In genomic region chr2:239678186-239678490, GRCh38 we compare ENCODE assay signal across 16 cellular contexts.
A peak's percentile ranks its signal among the peaks of the same experiment; 100 is the strongest.
DNase-seq lines count a peak whose midpoint lies in the region; ATAC-seq and TF ChIP-seq lines count a peak whose summit lies in the region.
"Had no signal": no experiment of that assay in that cellular context is flagged by ENCODE, and none has a peak within 500 bp of the region (broad histone marks: within the 10 kb centered on the region; RNA-seq: fewer than 3 reads in every experiment).

No MANE protein-coding gene starts in this region.

- no peaks in the 10 kb centered on the region for H3K9me3 ChIP-seq in osteoblast (ENCODE audit: low read depth, low read length)
- no peaks in the 10 kb centered on the region for H3K9me3 ChIP-seq in A673 (ENCODE audit: low read depth, low read length, poor library complexity, severe bottlenecking)

- H3K4me3 Mint-ChIP-seq in activated CD4-positive, alpha-beta memory T cell treated with anti-CD3 and anti-CD28 coated beads, Interleukin-2, amount 10 ng/mL, durations not matched to agents 7 days and 5 days = no peak overlapping the region
- H3K4me3 Mint-ChIP-seq in activated CD4-positive, alpha-beta memory T cell treated with anti-CD3 and anti-CD28 coated beads for 36 hours = no peak overlapping the region
- no peak overlapping the region for H3K4me3 Mint-ChIP-seq in central memory CD8-positive, alpha-beta T cell
- H3K4me3 Mint-ChIP-seq: CD4-positive, alpha-beta memory T cell; GM23338 had no signal

- intact Hi-C loops in activated CD4-positive, alpha-beta memory T cell treated with anti-CD3 and anti-CD28 coated beads for 36 hours (cut with micrococcal nuclease) = no loop called here
- intact Hi-C loops in A673 (cut with micrococcal nuclease; ENCODE audit: unreplicated experiment) = no loop called here

- H3K27ac ChIP-seq in osteoblast (ENCODE audit: low read depth, low read length) = no peak overlapping the region
- H3K27ac ChIP-seq in A673 (ENCODE audit: low read depth, low read length, poor library complexity, severe bottlenecking) = no peak overlapping the region
- H3K27ac ChIP-seq: 22Rv1, C4-2B had no signal

- no peaks in the 10 kb centered on the region for H3K4me1 ChIP-seq in osteoblast (ENCODE audit: insufficient read depth, low read length)
- H3K4me1 ChIP-seq in A673 (ENCODE audit: insufficient read depth, low read length, poor library complexity, severe bottlenecking) = no peaks in the 10 kb centered on the region

- H3K36me3 Mint-ChIP-seq in activated CD4-positive, alpha-beta memory T cell treated with anti-CD3 and anti-CD28 coated beads, Interleukin-2, amount 10 ng/mL, durations not matched to agents 7 days and 5 days (ENCODE audit: low read depth) = no peaks in the 10 kb centered on the region
- H3K36me3 Mint-ChIP-seq in activated CD4-positive, alpha-beta memory T cell treated with anti-CD3 and anti-CD28 coated beads for 36 hours = no peaks in the 10 kb centered on the region
- H3K36me3 Mint-ChIP-seq in central memory CD8-positive, alpha-beta T cell (ENCODE audit: insufficient read depth) = no peaks in the 10 kb centered on the region
- H3K36me3 Mint-ChIP-seq: CD4-positive, alpha-beta memory T cell had no signal

- DNase-seq in activated CD4-positive, alpha-beta memory T cell treated with anti-CD3 and anti-CD28 coated beads, Interleukin-2, amount 10 ng/mL, durations not matched to agents 7 days and 5 days = peak; percentile 10
- no peak for DNase-seq in activated CD4-positive, alpha-beta memory T cell treated with anti-CD3 and anti-CD28 coated beads for 36 hours
- no peak for DNase-seq in central memory CD8-positive, alpha-beta T cell (ENCODE audit: low spot score in 2 of 2)
- DNase-seq in osteoblast (ENCODE audit: insufficient read length, low spot score, missing footprints) (peak; percentile 35), A673 (ENCODE audit: low spot score) (no peak)
- DNase-seq: AML-193; CD4-positive, alpha-beta memory T cell; DMS79; H7 had no signal

- no peaks in the 10 kb centered on the region for H3K79me2 ChIP-seq in osteoblast (ENCODE audit: insufficient read depth, low read length)

- peaks cover 23% of the 10 kb centered on the region for H3K27me3 Mint-ChIP-seq in activated CD4-positive, alpha-beta memory T cell treated with anti-CD3 and anti-CD28 coated beads, Interleukin-2, amount 10 ng/mL, durations not matched to agents 7 days and 5 days
- peaks cover 1% of the 10 kb centered on the region for H3K27me3 Mint-ChIP-seq in activated CD4-positive, alpha-beta memory T cell treated with anti-CD3 and anti-CD28 coated beads for 36 hours
- peaks cover 39% of the 10 kb centered on the region for H3K27me3 Mint-ChIP-seq in central memory CD8-positive, alpha-beta T cell

- H3K4me2 ChIP-seq in osteoblast (ENCODE audit: insufficient read depth, low read length) = no peak overlapping the region
- H3K4me2 ChIP-seq: GM23338 had no signal

- TF ChIP-seq CTCF in osteoblast (IDR thresholded peaks at IDR 0.05; ENCODE audit: extremely low read depth, low read depth, low read length) = no peak
- TF ChIP-seq CTCF in A673 (conservative IDR thresholded peaks at IDR 0.05; ENCODE audit: low read depth, low read length) = no peak

- ATAC-seq in central memory CD8-positive, alpha-beta T cell (replicated peaks; ENCODE audit: extremely low read depth, poor library complexity, severe bottlenecking) = no peak
- no peak for ATAC-seq in HG03342 (IDR thresholded peaks at IDR 0.05; ENCODE audit: unreplicated experiment)
- ATAC-seq in HG03196 (IDR thresholded peaks at IDR 0.05; ENCODE audit: unreplicated experiment) = no peak
- ATAC-seq: GM12878, HepG2 had no signal

- no peak overlapping the region for H3K27ac Mint-ChIP-seq in activated CD4-positive, alpha-beta memory T cell treated with anti-CD3 and anti-CD28 coated beads, Interleukin-2, amount 10 ng/mL, durations not matched to agents 7 days and 5 days
- no peak overlapping the region for H3K27ac Mint-ChIP-seq in activated CD4-positive, alpha-beta memory T cell treated with anti-CD3 and anti-CD28 coated beads for 36 hours
- H3K27ac Mint-ChIP-seq in central memory CD8-positive, alpha-beta T cell (ENCODE audit: low read depth) = peak overlapping the region; percentile 32
- H3K27ac Mint-ChIP-seq: CD4-positive, alpha-beta memory T cell; GM23338 had no signal

- no peaks in the 10 kb centered on the region for H3K9me3 Mint-ChIP-seq in activated CD4-positive, alpha-beta memory T cell treated with anti-CD3 and anti-CD28 coated beads, Interleukin-2, amount 10 ng/mL, durations not matched to agents 7 days and 5 days
- H3K9me3 Mint-ChIP-seq in activated CD4-positive, alpha-beta memory T cell treated with anti-CD3 and anti-CD28 coated beads for 36 hours = peaks cover 5% of the 10 kb centered on the region
- H3K9me3 Mint-ChIP-seq in central memory CD8-positive, alpha-beta T cell = no peaks in the 10 kb centered on the region
- H3K9me3 Mint-ChIP-seq: GM23338 had no signal

- H2AFZ ChIP-seq in osteoblast (ENCODE audit: low read length) = no peak overlapping the region
- H2AFZ ChIP-seq: GM23338 had no signal

- H4K20me1 ChIP-seq in osteoblast (ENCODE audit: insufficient read depth, low read length) = no peaks in the 10 kb centered on the region

- no peaks in the 10 kb centered on the region for H3K4me1 Mint-ChIP-seq in activated CD4-positive, alpha-beta memory T cell treated with anti-CD3 and anti-CD28 coated beads, Interleukin-2, amount 10 ng/mL, durations not matched to agents 7 days and 5 days
- H3K4me1 Mint-ChIP-seq in activated CD4-positive, alpha-beta memory T cell treated with anti-CD3 and anti-CD28 coated beads for 36 hours (ENCODE audit: low read depth) = no peaks in the 10 kb centered on the region
- peaks cover 10% of the 10 kb centered on the region for H3K4me1 Mint-ChIP-seq in central memory CD8-positive, alpha-beta T cell
- H3K4me1 Mint-ChIP-seq: GM23338 had no signal

- BruUV-seq in A673 (replicated peaks; lab: Mats Ljungman, UMichigan) = no TSS peak

- H3K36me3 ChIP-seq in osteoblast (ENCODE audit: insufficient read depth, low read length) = no peaks in the 10 kb centered on the region
- no peaks in the 10 kb centered on the region for H3K36me3 ChIP-seq in A673 (ENCODE audit: insufficient read depth, low read length, poor library complexity, severe bottlenecking)

- H3K27me3 ChIP-seq in osteoblast (ENCODE audit: insufficient read depth, low read length) = no peaks in the 10 kb centered on the region
- peaks cover 17% of the 10 kb centered on the region for H3K27me3 ChIP-seq in A673 (replicated peaks; ENCODE audit: insufficient read depth, low read depth, low read length, poor library complexity)

- POLR2A ChIA-PET in activated CD4-positive, alpha-beta memory T cell treated with anti-CD3 and anti-CD28 coated beads, Interleukin-2, amount 10 ng/mL, durations not matched to agents 7 days and 5 days (lab: Charles Lee) = no interaction called here
- POLR2A ChIA-PET in activated CD4-positive, alpha-beta memory T cell treated with anti-CD3 and anti-CD28 coated beads for 36 hours (lab: Charles Lee) = no interaction called here
- POLR2A ChIA-PET in A673 (lab: Charles Lee; ENCODE audit: low non-redundant PET) = no interaction called here

- CTCF ChIA-PET in activated CD4-positive, alpha-beta memory T cell treated with anti-CD3 and anti-CD28 coated beads, Interleukin-2, amount 10 ng/mL, durations not matched to agents 7 days and 5 days (lab: Charles Lee) = no interaction called here
- CTCF ChIA-PET in activated CD4-positive, alpha-beta memory T cell treated with anti-CD3 and anti-CD28 coated beads for 36 hours (lab: Charles Lee) = no interaction called here
- CTCF ChIA-PET in A673 (lab: Charles Lee) = no interaction called here

- H3K4me3 ChIP-seq in osteoblast (ENCODE audit: insufficient read depth, low read length) (no peak overlapping the region), A673 (ENCODE audit: low read depth, low read length, poor library complexity, severe bottlenecking) (no peak overlapping the region)
- H3K4me3 ChIP-seq: GM12878, GM23338 had no signal

Comparison
In these comparisons a context has a peak if more than half of its experiments do, and no peak if none do; other contexts are left out.
1. DNase-seq: peak in activated CD4-positive, alpha-beta memory T cell treated with anti-CD3 and anti-CD28 coated beads, Interleukin-2, amount 10 ng/mL, durations not matched to agents 7 days and 5 days (single experiment) and osteoblast (single experiment); none in activated CD4-positive, alpha-beta memory T cell treated with anti-CD3 and anti-CD28 coated beads for 36 hours (single experiment), central memory CD8-positive, alpha-beta T cell (0 of 2) and A673 (single experiment).